ENCODE assay signal across 12 cellular contexts in the genomic region with DNA sequence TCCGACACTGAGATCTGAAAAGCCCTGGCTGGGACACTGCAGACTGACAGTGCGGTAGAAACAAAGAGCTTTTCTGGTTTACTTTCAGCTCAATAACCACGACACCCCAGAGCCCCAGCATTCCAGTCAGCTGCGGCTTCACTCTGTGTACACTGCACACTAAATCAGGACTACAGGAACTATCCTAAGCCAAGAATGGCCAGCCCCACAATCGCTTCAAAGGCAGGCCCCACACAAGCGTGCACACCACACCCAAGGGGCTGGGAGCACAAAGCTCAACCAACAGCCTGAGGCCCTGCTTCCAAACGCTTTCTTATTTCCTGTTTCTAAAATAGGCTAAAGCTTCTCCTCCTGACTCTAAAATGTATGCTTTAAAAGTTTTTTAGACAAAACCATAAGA. TPM values are rescaled to one million over a fixed set of nuclear protein-coding genes. Genes with fewer than 3 reads are reported as not detected.
DNase-seq lines count a peak whose midpoint lies in the region; ATAC-seq and TF ChIP-seq lines count a peak whose summit lies in the region.
"Had no signal": no experiment of that assay in that cellular context is flagged by ENCODE, and none has a peak within 500 bp of the region (broad histone marks: within the 10 kb centered on the region; RNA-seq: fewer than 3 reads in every experiment).

No MANE protein-coding gene starts in this region.

- no peak overlapping the region for H2AFZ ChIP-seq in PC-3 (ENCODE audit: low read length)

- H3K27me3 Mint-ChIP-seq in activated T-helper 1 cell treated with anti-CD3 and anti-CD28 coated beads, Interleukin-12 subunit alpha, Interleukin-12 subunit beta, Interleukin-2, Interleukin-4 antibody, amounts not matched to agents 30 ng/mL and 10 ng/mL and 1 ng/mL, durations not matched to agents 14 hours and 24 hours and 36 hours (ENCODE audit: insufficient read depth): no peaks in the 10 kb centered on the region

- H3K9me3 ChIP-seq in BLaER1 treated with 17β-estradiol and CSF1 and Interleukin-3, amounts not matched to agents 10 nM and 100 nM (replicated peaks in 1 of 11): no peaks in the 10 kb centered on the region
- no peaks in the 10 kb centered on the region for H3K9me3 ChIP-seq in prostate gland
- no peaks in the 10 kb centered on the region for H3K9me3 ChIP-seq in PC-3 (ENCODE audit: low read length)
- H3K9me3 ChIP-seq: pancreas had no signal

- peak; percentile 18 for TF ChIP-seq POLR2A in prostate gland (IDR thresholded peaks at IDR 0.05)

- intact Hi-C loops in activated T-helper 1 cell treated with anti-CD3 and anti-CD28 coated beads, Interleukin-12 subunit alpha, Interleukin-12 subunit beta, Interleukin-2, Interleukin-4 antibody, amounts not matched to agents 30 ng/mL and 10 ng/mL and 1 ng/mL, durations not matched to agents 14 hours and 24 hours and 36 hours (cut with micrococcal nuclease): no loop called here
- intact Hi-C loops in prostate gland (cut with DNase I): no loop called here
- intact Hi-C loops in PC-3 (cut with micrococcal nuclease): no loop called here

- peaks cover 16 to 23% (median 20%) of the 10 kb centered on the region in 10 experiments for H3K4me1 ChIP-seq in BLaER1 treated with 17β-estradiol and CSF1 and Interleukin-3, amounts not matched to agents 10 nM and 100 nM
- H3K4me1 ChIP-seq in prostate gland (replicated peaks) (peaks cover 31% of the 10 kb centered on the region), PC-3 (ENCODE audit: insufficient read depth, low read length) (no peaks in the 10 kb centered on the region)
- H3K4me1 ChIP-seq: pancreas had no signal

- H3K9me3 Mint-ChIP-seq in activated T-helper 1 cell treated with anti-CD3 and anti-CD28 coated beads, Interleukin-12 subunit alpha, Interleukin-12 subunit beta, Interleukin-2, Interleukin-4 antibody, amounts not matched to agents 30 ng/mL and 10 ng/mL and 1 ng/mL, durations not matched to agents 14 hours and 24 hours and 36 hours: no peaks in the 10 kb centered on the region

- no peak for TF ChIP-seq CTCF in prostate gland (IDR thresholded peaks at IDR 0.05)
- TF ChIP-seq CTCF in PC-3 (conservative IDR thresholded peaks at IDR 0.05; ENCODE audit: low read depth, low read length): no peak

- ATAC-seq in PC-3 (no peak), GM21528 (IDR thresholded peaks at IDR 0.05; ENCODE audit: low FRiP score, unreplicated experiment) (no peak), GM19035 (IDR thresholded peaks at IDR 0.05; ENCODE audit: unreplicated experiment) (no peak)
- ATAC-seq: left lobe of liver had no signal

- no peaks in the 10 kb centered on the region for H3K27me3 ChIP-seq in BLaER1 treated with 17β-estradiol and CSF1 and Interleukin-3, amounts not matched to agents 10 nM and 100 nM
- H3K27me3 ChIP-seq in prostate gland (replicated peaks; ENCODE audit: insufficient read depth) (no peaks in the 10 kb centered on the region), PC-3 (ENCODE audit: low read length) (no peaks in the 10 kb centered on the region)
- H3K27me3 ChIP-seq: pancreas had no signal

- no peaks in the 10 kb centered on the region for H3F3A ChIP-seq in PC-3 (ENCODE audit: low read length, unreplicated experiment)

- H3K27ac ChIP-seq in BLaER1 treated with 17β-estradiol and CSF1 and Interleukin-3, amounts not matched to agents 10 nM and 100 nM: peak overlapping the region; percentile 21 to 59 (median 39); a peak in 21 of 22 replicates
- peak overlapping the region; percentile 85 to 91 for H3K27ac ChIP-seq in prostate gland
- H3K27ac ChIP-seq in PC-3 (ENCODE audit: low read length): no peak overlapping the region
- H3K27ac ChIP-seq: pancreas had no signal

- H3K9ac ChIP-seq in BLaER1 treated with 17β-estradiol and CSF1 and Interleukin-3, amounts not matched to agents 10 nM and 100 nM: peak overlapping the region in 10 of 11 experiments; percentile 7 to 61 (median 44); a peak in 16 of 22 replicates
- no peak overlapping the region for H3K9ac ChIP-seq in PC-3 (ENCODE audit: low read length)

- 15% methylated on average over 7 of the region's 7 CpGs for WGBS in prostate gland

- H3K79me2 ChIP-seq in PC-3 (ENCODE audit: low read length): no peaks in the 10 kb centered on the region

- peak overlapping the region; percentile 40 for H3K27ac Mint-ChIP-seq in activated T-helper 1 cell treated with anti-CD3 and anti-CD28 coated beads, Interleukin-12 subunit alpha, Interleukin-12 subunit beta, Interleukin-2, Interleukin-4 antibody, amounts not matched to agents 30 ng/mL and 10 ng/mL and 1 ng/mL, durations not matched to agents 14 hours and 24 hours and 36 hours

- H3K4me3 Mint-ChIP-seq in activated T-helper 1 cell treated with anti-CD3 and anti-CD28 coated beads, Interleukin-12 subunit alpha, Interleukin-12 subunit beta, Interleukin-2, Interleukin-4 antibody, amounts not matched to agents 30 ng/mL and 10 ng/mL and 1 ng/mL, durations not matched to agents 14 hours and 24 hours and 36 hours: no peak overlapping the region

- H3K4me3 ChIP-seq in BLaER1 treated with 17β-estradiol and CSF1 and Interleukin-3, amounts not matched to agents 10 nM and 100 nM: no peak overlapping the region
- no peak overlapping the region for H3K4me3 ChIP-seq in prostate gland
- H3K4me3 ChIP-seq in PC-3 (ENCODE audit: low read length): no peak overlapping the region
- H3K4me3 ChIP-seq: pancreas had no signal

- peaks cover 0 to 59% (median 19%) of the 10 kb centered on the region in 11 experiments; a peak in 14 of 22 replicates for H4K20me1 ChIP-seq in BLaER1 treated with 17β-estradiol and CSF1 and Interleukin-3, amounts not matched to agents 10 nM and 100 nM
- no peaks in the 10 kb centered on the region for H4K20me1 ChIP-seq in PC-3 (ENCODE audit: low read length)

- peak overlapping the region; percentile 49 to 83 (median 67) for H3K4me2 ChIP-seq in BLaER1 treated with 17β-estradiol and CSF1 and Interleukin-3, amounts not matched to agents 10 nM and 100 nM
- no peak overlapping the region for H3K4me2 ChIP-seq in PC-3 (ENCODE audit: low read length)

- peaks cover 79 to 100% (median 100%) of the 10 kb centered on the region in 11 experiments for H3K36me3 ChIP-seq in BLaER1 treated with 17β-estradiol and CSF1 and Interleukin-3, amounts not matched to agents 10 nM and 100 nM
- peaks cover 3 to 7% of the 10 kb centered on the region in 2 donors for H3K36me3 ChIP-seq in prostate gland
- H3K36me3 ChIP-seq in PC-3 (ENCODE audit: low read depth, low read length): peaks cover 84% of the 10 kb centered on the region

- H3K36me3 Mint-ChIP-seq in activated T-helper 1 cell treated with anti-CD3 and anti-CD28 coated beads, Interleukin-12 subunit alpha, Interleukin-12 subunit beta, Interleukin-2, Interleukin-4 antibody, amounts not matched to agents 30 ng/mL and 10 ng/mL and 1 ng/mL, durations not matched to agents 14 hours and 24 hours and 36 hours (ENCODE audit: low read depth): peaks cover 71% of the 10 kb centered on the region

- H3K4me1 Mint-ChIP-seq in activated T-helper 1 cell treated with anti-CD3 and anti-CD28 coated beads, Interleukin-12 subunit alpha, Interleukin-12 subunit beta, Interleukin-2, Interleukin-4 antibody, amounts not matched to agents 30 ng/mL and 10 ng/mL and 1 ng/mL, durations not matched to agents 14 hours and 24 hours and 36 hours (ENCODE audit: low read depth): no peaks in the 10 kb centered on the region

- CTCF ChIA-PET in PC-3 (lab: Charles Lee): no interaction called here

- DNase-seq in activated T-helper 1 cell treated with anti-CD3 and anti-CD28 coated beads, Interleukin-12 subunit alpha, Interleukin-12 subunit beta, Interleukin-2, Interleukin-4 antibody, amounts not matched to agents 30 ng/mL and 10 ng/mL and 1 ng/mL, durations not matched to agents 14 hours and 24 hours and 36 hours (ENCODE audit: low spot score): no peak
- DNase-seq in globus pallidus (ENCODE audit: low spot score): peak; percentile 50
- DNase-seq in prostate gland (ENCODE audit: low spot score): peak; percentile 70
- no peak for DNase-seq in PC-3
- no peak for DNase-seq in cortex of kidney (lab: John Stamatoyannopoulos, UW)
- DNase-seq: AML-193, pancreas, T-helper 2 cell had no signal

- H3K9me2 ChIP-seq in PC-3 (replicated peaks; ENCODE audit: low read length): no peaks in the 10 kb centered on the region

- POLR2A ChIA-PET in PC-3 (lab: Charles Lee; ENCODE audit: unreplicated experiment): interaction anchor here (0.5 kb wide), 1 partner anchor 34 kb away, joined by 8 read pairs; no protein-coding TSS in a partner anchor

- no TSS peak for BruUV-seq in PC-3 (replicated peaks; lab: Mats Ljungman, UMichigan)

RNA-seq across cellular contexts. Expression of gene URB1, which starts 28.4 kb away (rescaled TPM):
- total RNA-seq in activated T-helper 1 cell treated with anti-CD3 and anti-CD28 coated beads, Interleukin-12 subunit alpha, Interleukin-12 subunit beta, Interleukin-2, Interleukin-4 antibody, amounts not matched to agents 30 ng/mL and 10 ng/mL and 1 ng/mL, durations not matched to agents 14 hours and 24 hours and 36 hours: 42.1 and 42.8 TPM in 2 replicates
- total RNA-seq in prostate gland (10 to 100 TPM; 33.4 to 41.4 TPM), PC-3 (2014; rRNA removed) (27.8 and 36.3 TPM in 2 replicates)

RNA-seq across cellular contexts. Expression of gene EVA1C, which starts 48.1 kb away (rescaled TPM):
- 6.2 and 7.6 TPM in 2 replicates for total RNA-seq in activated T-helper 1 cell treated with anti-CD3 and anti-CD28 coated beads, Interleukin-12 subunit alpha, Interleukin-12 subunit beta, Interleukin-2, Interleukin-4 antibody, amounts not matched to agents 30 ng/mL and 10 ng/mL and 1 ng/mL, durations not matched to agents 14 hours and 24 hours and 36 hours
- total RNA-seq in prostate gland (10 to 100 TPM; 45.7 to 48.6 TPM), PC-3 (2014; rRNA removed) (16.1 and 17.5 TPM in 2 replicates)

Comparison
In these comparisons a context has a peak if more than half of its experiments do, and no peak if none do; other contexts are left out.
1. DNase-seq: peak in globus pallidus (single experiment) and prostate gland (single experiment); none in activated T-helper 1 cell treated with anti-CD3 and anti-CD28 coated beads, Interleukin-12 subunit alpha, Interleukin-12 subunit beta, Interleukin-2, Interleukin-4 antibody, amounts not matched to agents 30 ng/mL and 10 ng/mL and 1 ng/mL, durations not matched to agents 14 hours and 24 hours and 36 hours (single experiment), PC-3 (single experiment) and cortex of kidney (single experiment).